25 cellular contexts compared by ENCODE assay signal in the genomic region with DNA sequence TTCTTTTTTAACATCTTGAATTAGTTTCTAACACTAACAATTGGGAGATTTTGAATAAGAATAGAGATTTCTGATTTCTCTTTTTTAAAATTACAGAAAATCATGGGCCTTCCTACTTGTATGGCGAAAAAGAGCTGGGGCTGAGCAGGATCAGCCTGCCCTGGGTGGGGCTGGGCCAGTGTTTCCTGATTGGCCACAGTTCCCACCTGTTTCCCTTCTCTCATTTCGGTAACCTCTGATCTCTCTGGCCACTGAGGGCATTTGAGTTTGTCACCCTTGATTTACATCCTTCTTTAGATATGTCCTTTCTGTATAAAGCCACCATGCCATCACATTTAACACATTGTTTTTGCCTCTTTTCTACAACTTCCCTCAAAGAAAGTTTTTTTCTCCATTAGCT.
DNase-seq lines count a peak whose midpoint lies in the region; ATAC-seq and TF ChIP-seq lines count a peak whose summit lies in the region.
"Had no signal": no experiment of that assay in that cellular context is flagged by ENCODE, and none has a peak within 500 bp of the region (broad histone marks: within the 10 kb centered on the region; RNA-seq: fewer than 3 reads in every experiment).

No MANE protein-coding gene starts in this region.

- H3K27ac Mint-ChIP-seq in neural crest cell (ENCODE audit: unreplicated experiment), result peak overlapping the region; percentile 68
- H3K27ac Mint-ChIP-seq: CD8-positive, alpha-beta T cell had no signal

- no peak overlapping the region for H4K91ac ChIP-seq in IMR-90 (ENCODE audit: insufficient read depth, low read depth, low read length)

- POLR2A ChIA-PET in IMR-90 (lab: Charles Lee; ENCODE audit: unreplicated experiment), result no interaction called here

- no peak overlapping the region for H2BK15ac ChIP-seq in IMR-90 (ENCODE audit: low read depth, low read length)

- intact Hi-C loops in IMR-90 (cut with micrococcal nuclease) (no loop called here), sciatic nerve (cut with DNase I) (loop anchor here (5.0 kb wide), 1 partner anchor 94 kb away; no protein-coding TSS in a partner anchor)

- no TSS peak for BruUV-seq in IMR-90 (replicated peaks; lab: Mats Ljungman, UMichigan)

- no peak overlapping the region for H4K8ac ChIP-seq in IMR-90 (ENCODE audit: low read depth in 2 of 2, low read length in 2 of 2)

- H3K27ac ChIP-seq in IMR-90 (ENCODE audit: insufficient read depth, low read length) (no peak overlapping the region), ectodermal cell (ENCODE audit: insufficient read depth, low read depth, low read length, poor library complexity, severe bottlenecking) (peak overlapping the region; percentile 82), skeletal muscle tissue (ENCODE audit: low read depth, low read length) (peak overlapping the region; percentile 65)
- H3K27ac ChIP-seq: BLaER1, GM23248, KMS-11 had no signal

- peak overlapping the region; percentile 68 for H3K4me3 Mint-ChIP-seq in neural crest cell
- H3K4me3 Mint-ChIP-seq: CD8-positive, alpha-beta T cell had no signal

- peak overlapping the region; percentile 35; the same call in 1 of the 2 replicates for H2AK5ac ChIP-seq in IMR-90 (ENCODE audit: low read depth, low read length)

- H2AFZ ChIP-seq in IMR-90 (replicated peaks; ENCODE audit: low read length, poor library complexity), result no peak overlapping the region
- H2AFZ ChIP-seq: GM23248 had no signal

- ATAC-seq in IMR-90 (ENCODE audit: low read depth) (no peak), sciatic nerve (no peak), HG03457 (IDR thresholded peaks at IDR 0.05; ENCODE audit: unreplicated experiment) (no peak)
- ATAC-seq: CD8-positive, alpha-beta T cell; HCT116; HepG2; PC-3 had no signal

- H2BK20ac ChIP-seq in IMR-90 (ENCODE audit: low read depth, low read length), result 0 out of 2 replicates have a peak overlapping the region, but pooled peaks have one; percentile 24

- TF ChIP-seq RAD21 in IMR-90 (IDR thresholded peaks at IDR 0.05; ENCODE audit: low read length), result no peak

- in situ Hi-C loops in IMR-90 (cut with MboI; ENCODE audit: low sequenced_read_pairs), result no loop called here

- WGBS in IMR-90 (ENCODE audit: extremely low coverage in 2 of 2, insufficient read length in 1 of 2), 2 experiments, result 83% methylated on average over 1 of the region's 2 CpGs; no CpG with 5 or more reads in 1 of the 2 experiments
- 80 to 81% methylated on average over 2 of the region's 2 CpGs for WGBS in ectodermal cell, 2 experiments

- no peak overlapping the region for H3K56ac ChIP-seq in IMR-90 (ENCODE audit: extremely low read depth, insufficient read depth, low read length)

- H2AK9ac ChIP-seq in IMR-90 (replicated peaks; ENCODE audit: low read depth, low read length, poor library complexity), result no peak overlapping the region

- no peaks in the 10 kb centered on the region for H4K20me1 ChIP-seq in IMR-90 (ENCODE audit: insufficient read depth, low read length)
- H4K20me1 ChIP-seq: BLaER1 had no signal

- H2BK5ac ChIP-seq in IMR-90 (ENCODE audit: low read depth, low read length, poor library complexity, severe bottlenecking), result no peak overlapping the region

- no peak for TF ChIP-seq POLR2A in IMR-90 (IDR thresholded peaks at IDR 0.05; ENCODE audit: low read depth, low read length)

- H3K36me3 ChIP-seq in IMR-90 (ENCODE audit: control insufficient read depth, insufficient read depth, low read length), result no peaks in the 10 kb centered on the region
- H3K36me3 ChIP-seq in ectodermal cell (ENCODE audit: control insufficient read depth, insufficient read depth, low read length), result no peaks in the 10 kb centered on the region
- no peaks in the 10 kb centered on the region for H3K36me3 ChIP-seq in skeletal muscle tissue (ENCODE audit: control insufficient read depth in 3 of 3, insufficient read depth in 3 of 3, low read length in 3 of 3)
- H3K36me3 ChIP-seq: BLaER1 had no signal

- H3K27me3 ChIP-seq in IMR-90 (ENCODE audit: control insufficient read depth, insufficient read depth, low read length) (no peaks in the 10 kb centered on the region), ectodermal cell (ENCODE audit: control insufficient read depth, insufficient read depth, low read length, poor library complexity, severe bottlenecking) (no peaks in the 10 kb centered on the region), skeletal muscle tissue (ENCODE audit: control insufficient read depth in 3 of 3, insufficient read depth in 3 of 3, low read length in 3 of 3) (no peaks in the 10 kb centered on the region)
- H3K27me3 ChIP-seq: BLaER1 had no signal

- no peak for DNase-seq in IMR-90
- no peak for DNase-seq in neural crest cell (ENCODE audit: low read depth, low spot score)
- DNase-seq in sciatic nerve (ENCODE audit: low spot score), result no peak
- no peak for DNase-seq in GM03348 (ENCODE audit: low spot score)
- no peak for DNase-seq in germinal center (ENCODE audit: low spot score)
- DNase-seq: Calu3; CD8-positive, alpha-beta T cell; DMS53; EL; GM23248; MV-4-11; NCI-H1417; NCI-H187; NCI-H2107; NCI-H2227 treated with DMSO at 0.1 percent for 48 hours; NCI-H510A treated with DMSO at 0.1 percent for 48 hours; PC-3; RPMI8226 had no signal

- no peak overlapping the region for H3K18ac ChIP-seq in IMR-90 (ENCODE audit: low read depth, low read length)

- no peak overlapping the region for H3K14ac ChIP-seq in IMR-90 (replicated peaks; ENCODE audit: low read depth, low read length)

- H3K9me1 ChIP-seq in IMR-90 (ENCODE audit: insufficient read depth, low read length), result peaks cover 7% of the 10 kb centered on the region

- peaks cover 13% of the 10 kb centered on the region for H3K4me1 ChIP-seq in IMR-90 (ENCODE audit: control insufficient read depth, insufficient read depth, low read length)
- H3K4me1 ChIP-seq in ectodermal cell (ENCODE audit: control insufficient read depth, insufficient read depth, low read length), result peaks cover 35% of the 10 kb centered on the region
- H3K4me1 ChIP-seq in skeletal muscle tissue (ENCODE audit: control insufficient read depth in 3 of 3, insufficient read depth in 3 of 3, low read length in 3 of 3), result peaks cover 26 to 32% (median 27%) of the 10 kb centered on the region in 3 donors
- H3K4me1 ChIP-seq: BLaER1 had no signal

- no peak overlapping the region for H3K23ac ChIP-seq in IMR-90 (ENCODE audit: low read depth, low read length)

- no peaks in the 10 kb centered on the region for H3K79me1 ChIP-seq in IMR-90 (ENCODE audit: low read depth in 1 of 2, low read length in 2 of 2)

- no peak overlapping the region for H3K4me2 ChIP-seq in IMR-90 (ENCODE audit: low read depth, low read length)
- H3K4me2 ChIP-seq: BLaER1, KMS-11 had no signal

- H3K9me3 ChIP-seq in IMR-90 (ENCODE audit: control insufficient read depth, insufficient read depth, low read length) (no peaks in the 10 kb centered on the region), ectodermal cell (ENCODE audit: control insufficient read depth, low read length) (no peaks in the 10 kb centered on the region), skeletal muscle tissue (ENCODE audit: control insufficient read depth in 3 of 3, low read length in 3 of 3) (no peaks in the 10 kb centered on the region)
- H3K9me3 ChIP-seq: BLaER1 had no signal

- dilution Hi-C loops in IMR-90 (cut with HindIII; ENCODE audit: low sequenced_read_pairs, unreplicated experiment), result no loop called here

- H3K9ac ChIP-seq in IMR-90 (ENCODE audit: low read depth, low read length) (no peak overlapping the region), skeletal muscle tissue (ENCODE audit: low read depth in 1 of 3, low read length in 3 of 3) (no peak overlapping the region)
- H3K9ac ChIP-seq: BLaER1, GM23248, KMS-11 had no signal

- CTCF ChIA-PET in IMR-90 (lab: Yijun Ruan, JAX), result no interaction called here

- H3K4me3 ChIP-seq in IMR-90 (ENCODE audit: insufficient read depth, low read depth, low read length), result no peak overlapping the region
- H3K4me3 ChIP-seq in ectodermal cell (ENCODE audit: insufficient read depth, low read depth, low read length), result no peak overlapping the region
- no peak overlapping the region for H3K4me3 ChIP-seq in skeletal muscle tissue (ENCODE audit: low read length in 3 of 3)
- H3K4me3 ChIP-seq: BLaER1, GM23248 had no signal

- H2BK120ac ChIP-seq in IMR-90 (ENCODE audit: low read depth, low read length), result no peak overlapping the region

- peaks cover 12% of the 10 kb centered on the region for H3K9me3 Mint-ChIP-seq in neural crest cell
- H3K9me3 Mint-ChIP-seq: CD8-positive, alpha-beta T cell had no signal

- H3K36me3 Mint-ChIP-seq in neural crest cell (ENCODE audit: low read depth), result peaks cover 6% of the 10 kb centered on the region
- H3K36me3 Mint-ChIP-seq: CD8-positive, alpha-beta T cell had no signal

- TF ChIP-seq CTCF in IMR-90 (conservative IDR thresholded peaks at IDR 0.05; ENCODE audit: low read depth, low read length), result no peak
- no peak for TF ChIP-seq CTCF in neural crest cell (conservative IDR thresholded peaks at IDR 0.05)

- no peaks in the 10 kb centered on the region for H3K27me3 Mint-ChIP-seq in neural crest cell (ENCODE audit: low read depth)

- no peak overlapping the region for H3K4ac ChIP-seq in IMR-90 (ENCODE audit: low read depth, low read length)

- H4K5ac ChIP-seq in IMR-90 (ENCODE audit: low read depth, low read length), result no peak overlapping the region

- peaks cover 73% of the 10 kb centered on the region for H3K4me1 Mint-ChIP-seq in neural crest cell

TF ChIP-seq in IMR-90, 13 proteins besides CTCF, POLR2A, EP300 and RAD21 (continues in another document):
- TF ChIP-seq RFX5 (IDR thresholded peaks at IDR 0.05; ENCODE audit: low read depth, low read length), result no peak
- TF ChIP-seq CHD1 (IDR thresholded peaks at IDR 0.05; ENCODE audit: low read depth, low read length), result no peak
- no peak for TF ChIP-seq SMC3 (IDR thresholded peaks at IDR 0.05; ENCODE audit: low read depth, low read length)
- no peak for TF ChIP-seq CEBPB (IDR thresholded peaks at IDR 0.05; ENCODE audit: low read depth, low read length)
- no peak for TF ChIP-seq MAZ (IDR thresholded peaks at IDR 0.05; ENCODE audit: borderline replicate concordance, low read depth, low read length)
- no peak for TF ChIP-seq RCOR1 (IDR thresholded peaks at IDR 0.05; ENCODE audit: insufficient replicate concordance, low read length)
- no peak for TF ChIP-seq MXI1 (IDR thresholded peaks at IDR 0.05; ENCODE audit: borderline replicate concordance, low read depth, low read length)
- TF ChIP-seq, protein P1, sequence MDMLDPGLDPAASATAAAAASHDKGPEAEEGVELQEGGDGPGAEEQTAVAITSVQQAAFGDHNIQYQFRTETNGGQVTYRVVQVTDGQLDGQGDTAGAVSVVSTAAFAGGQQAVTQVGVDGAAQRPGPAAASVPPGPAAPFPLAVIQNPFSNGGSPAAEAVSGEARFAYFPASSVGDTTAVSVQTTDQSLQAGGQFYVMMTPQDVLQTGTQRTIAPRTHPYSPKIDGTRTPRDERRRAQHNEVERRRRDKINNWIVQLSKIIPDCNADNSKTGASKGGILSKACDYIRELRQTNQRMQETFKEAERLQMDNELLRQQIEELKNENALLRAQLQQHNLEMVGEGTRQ (IDR thresholded peaks at IDR 0.05; ENCODE audit: low read depth, low read length), result no peak
- no peak for TF ChIP-seq FOS (IDR thresholded peaks at IDR 0.05; ENCODE audit: low read depth, low read length)
- no peak for TF ChIP-seq NFE2L2 (IDR thresholded peaks at IDR 0.05; ENCODE audit: low read depth, low read length)
